Comparison of ENCODE assay signal across 6 cellular contexts in the genomic region with DNA sequence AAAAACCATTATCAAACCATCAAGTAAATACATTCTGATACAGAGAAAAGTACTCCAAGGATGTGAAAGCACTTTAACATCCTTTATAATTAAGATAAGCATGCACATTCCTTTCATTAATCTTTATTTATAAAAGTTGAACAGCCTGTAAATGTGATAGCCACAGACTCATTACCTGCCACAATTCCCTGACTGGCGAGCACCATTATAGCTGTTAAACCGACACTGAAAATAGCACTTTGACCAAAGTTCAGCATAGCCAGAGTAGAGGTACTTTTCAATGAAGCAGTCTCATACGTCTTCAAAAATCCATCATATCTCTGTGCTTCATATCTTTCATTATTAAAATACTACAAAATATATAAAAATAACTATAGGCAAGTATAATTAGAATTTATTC.
"Had no signal": no experiment of that assay in that cellular context is flagged by ENCODE, and none has a peak within 500 bp of the region (broad histone marks: within the 10 kb centered on the region; RNA-seq: fewer than 3 reads in every experiment).

No MANE protein-coding gene starts in this region.

- ATAC-seq: GM12878 had no signal

- DNase-seq: GDM1, GF-D8 had no signal

- H3K4me3 ChIP-seq: GM12878 had no signal

- FAIRE-seq: GM12878, GM12891, GM12892, GM18507 had no signal
